1 cellular context compared by ENCODE assay signal in the genomic region with DNA sequence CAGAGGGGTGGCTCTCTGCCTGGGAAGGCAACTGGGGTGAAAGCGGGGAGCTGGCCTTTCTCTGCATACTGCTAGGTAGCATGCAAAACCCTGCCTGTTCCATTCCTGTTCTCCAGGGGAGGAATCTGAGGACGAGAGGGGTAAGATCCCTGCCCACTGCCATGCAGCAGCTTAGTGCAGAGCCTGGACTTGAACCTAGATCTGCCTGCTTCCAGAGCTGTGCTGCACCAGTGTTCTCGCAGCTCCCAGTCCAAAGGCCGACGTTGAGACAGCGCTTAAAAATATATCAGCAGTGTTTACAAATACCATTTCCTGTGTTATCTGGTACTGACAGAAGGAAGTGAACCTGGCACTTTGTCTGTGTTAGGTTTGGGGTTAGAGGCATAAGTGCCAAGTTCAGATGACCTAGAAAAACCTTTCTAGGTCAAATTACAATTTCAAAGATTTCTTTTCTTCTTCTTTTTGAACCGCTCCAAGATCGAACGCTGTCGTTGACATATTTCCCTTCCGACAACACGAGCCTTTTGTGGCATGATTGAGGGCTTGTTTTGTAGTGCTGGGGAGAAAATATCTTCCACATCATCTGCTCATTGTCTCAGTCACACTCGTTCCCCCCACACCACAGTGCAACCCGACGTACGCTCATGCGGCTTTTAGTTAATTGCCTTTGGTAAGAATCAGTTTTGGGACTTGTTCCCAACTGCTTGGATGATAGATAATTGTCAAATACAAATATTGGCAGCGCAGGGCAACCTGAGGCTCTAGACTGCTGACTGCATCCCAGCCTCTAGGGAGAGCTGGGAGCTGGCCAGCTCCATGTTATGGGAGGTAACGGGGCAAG.
TF ChIP-seq lines count a peak whose summit lies in the region.

No MANE protein-coding gene starts in this region.

TF ChIP-seq in HepG2, 621 proteins besides CTCF, POLR2A, EP300 and RAD21 (continued from another document):
- TF ChIP-seq, protein P1, sequence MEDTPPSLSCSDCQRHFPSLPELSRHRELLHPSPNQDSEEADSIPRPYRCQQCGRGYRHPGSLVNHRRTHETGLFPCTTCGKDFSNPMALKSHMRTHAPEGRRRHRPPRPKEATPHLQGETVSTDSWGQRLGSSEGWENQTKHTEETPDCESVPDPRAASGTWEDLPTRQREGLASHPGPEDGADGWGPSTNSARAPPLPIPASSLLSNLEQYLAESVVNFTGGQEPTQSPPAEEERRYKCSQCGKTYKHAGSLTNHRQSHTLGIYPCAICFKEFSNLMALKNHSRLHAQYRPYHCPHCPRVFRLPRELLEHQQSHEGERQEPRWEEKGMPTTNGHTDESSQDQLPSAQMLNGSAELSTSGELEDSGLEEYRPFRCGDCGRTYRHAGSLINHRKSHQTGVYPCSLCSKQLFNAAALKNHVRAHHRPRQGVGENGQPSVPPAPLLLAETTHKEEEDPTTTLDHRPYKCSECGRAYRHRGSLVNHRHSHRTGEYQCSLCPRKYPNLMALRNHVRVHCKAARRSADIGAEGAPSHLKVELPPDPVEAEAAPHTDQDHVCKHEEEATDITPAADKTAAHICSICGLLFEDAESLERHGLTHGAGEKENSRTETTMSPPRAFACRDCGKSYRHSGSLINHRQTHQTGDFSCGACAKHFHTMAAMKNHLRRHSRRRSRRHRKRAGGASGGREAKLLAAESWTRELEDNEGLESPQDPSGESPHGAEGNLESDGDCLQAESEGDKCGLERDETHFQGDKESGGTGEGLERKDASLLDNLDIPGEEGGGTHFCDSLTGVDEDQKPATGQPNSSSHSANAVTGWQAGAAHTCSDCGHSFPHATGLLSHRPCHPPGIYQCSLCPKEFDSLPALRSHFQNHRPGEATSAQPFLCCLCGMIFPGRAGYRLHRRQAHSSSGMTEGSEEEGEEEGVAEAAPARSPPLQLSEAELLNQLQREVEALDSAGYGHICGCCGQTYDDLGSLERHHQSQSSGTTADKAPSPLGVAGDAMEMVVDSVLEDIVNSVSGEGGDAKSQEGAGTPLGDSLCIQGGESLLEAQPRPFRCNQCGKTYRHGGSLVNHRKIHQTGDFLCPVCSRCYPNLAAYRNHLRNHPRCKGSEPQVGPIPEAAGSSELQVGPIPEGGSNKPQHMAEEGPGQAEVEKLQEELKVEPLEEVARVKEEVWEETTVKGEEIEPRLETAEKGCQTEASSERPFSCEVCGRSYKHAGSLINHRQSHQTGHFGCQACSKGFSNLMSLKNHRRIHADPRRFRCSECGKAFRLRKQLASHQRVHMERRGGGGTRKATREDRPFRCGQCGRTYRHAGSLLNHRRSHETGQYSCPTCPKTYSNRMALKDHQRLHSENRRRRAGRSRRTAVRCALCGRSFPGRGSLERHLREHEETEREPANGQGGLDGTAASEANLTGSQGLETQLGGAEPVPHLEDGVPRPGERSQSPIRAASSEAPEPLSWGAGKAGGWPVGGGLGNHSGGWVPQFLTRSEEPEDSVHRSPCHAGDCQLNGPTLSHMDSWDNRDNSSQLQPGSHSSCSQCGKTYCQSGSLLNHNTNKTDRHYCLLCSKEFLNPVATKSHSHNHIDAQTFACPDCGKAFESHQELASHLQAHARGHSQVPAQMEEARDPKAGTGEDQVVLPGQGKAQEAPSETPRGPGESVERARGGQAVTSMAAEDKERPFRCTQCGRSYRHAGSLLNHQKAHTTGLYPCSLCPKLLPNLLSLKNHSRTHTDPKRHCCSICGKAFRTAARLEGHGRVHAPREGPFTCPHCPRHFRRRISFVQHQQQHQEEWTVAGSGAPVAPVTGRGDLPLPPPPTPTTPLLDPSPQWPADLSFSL (CRISPR knock-in tag; IDR thresholded peaks at IDR 0.05), result no peak
- TF ChIP-seq KLF12 (CRISPR knock-in tag; IDR thresholded peaks at IDR 0.05; ENCODE audit: borderline replicate concordance), result no peak
- TF ChIP-seq TRIM24 (CRISPR knock-in tag; IDR thresholded peaks at IDR 0.05), result peak; percentile 91; the same call in 1 of the 2 replicates
